Comparison of ENCODE assay signal across 21 cellular contexts in the genomic region with DNA sequence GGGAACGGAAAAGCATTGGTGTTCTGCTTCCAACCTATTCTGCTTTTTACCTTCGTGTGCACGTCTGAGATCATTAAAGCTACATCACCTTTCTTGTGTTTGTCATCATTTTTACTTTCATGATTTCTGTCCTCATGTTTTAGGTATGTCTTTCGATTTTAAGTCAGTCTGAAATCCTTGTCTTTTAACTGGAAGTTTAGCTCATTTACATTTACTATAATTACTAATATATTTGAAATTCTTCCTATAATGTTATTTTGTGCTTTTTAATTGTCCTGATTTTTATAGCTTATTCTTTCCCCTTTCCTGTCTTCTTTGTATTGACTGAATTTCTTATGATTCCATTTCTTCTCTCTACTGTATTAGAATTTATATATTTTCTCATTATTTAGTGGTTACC. TPM values are rescaled to one million over a fixed set of nuclear protein-coding genes. Genes with fewer than 3 reads are reported as not detected.
DNase-seq lines count a peak whose midpoint lies in the region; ATAC-seq, FAIRE-seq and TF ChIP-seq lines count a peak whose summit lies in the region.
"Had no signal": no experiment of that assay in that cellular context is flagged by ENCODE, and none has a peak within 500 bp of the region (broad histone marks: within the 10 kb centered on the region; RNA-seq: fewer than 3 reads in every experiment).

No MANE protein-coding gene starts in this region.

- FAIRE-seq in H54 (lab: Jason Lieb, UNC) = no peak
- FAIRE-seq: GM12892, H1 had no signal

- peak overlapping the region; percentile 73 for H3K27ac ChIP-seq in angular gyrus (ENCODE audit: low read depth, low read length)
- H3K27ac ChIP-seq in cingulate gyrus (ENCODE audit: low read depth, low read length) = peak overlapping the region; percentile 57
- H3K27ac ChIP-seq in temporal lobe (ENCODE audit: low read depth, low read length) = peak overlapping the region; percentile 90
- H3K27ac ChIP-seq: GM23248 had no signal

- intact Hi-C loops in left colon (cut with DNase I, micrococcal nuclease) = no loop called here

- no peak for ATAC-seq in left colon

- DNase-seq in H54 (ENCODE audit: insufficient read length, low spot score) (no peak), T1000 (lab: John Stamatoyannopoulos, UW) (no peak), left colon (no peak)
- DNase-seq: C1 segment of cervical spinal cord; Calu3; CD4-positive, alpha-beta memory T cell; COR-L47; DMS53; DMS79 treated with DMSO at 0.1 percent for 48 hours; GF-D8; GM23248; HCEC 1CT; HFFc6 had no signal

- TF ChIP-seq POLR2A in H54 (IDR thresholded peaks at IDR 0.05; ENCODE audit: low read depth, low read length) = no peak

RNA-seq across cellular contexts. Expression of a gene that starts 19.2 kb away (rescaled TPM):
- total RNA-seq in temporal lobe (0.98 TPM), left colon (not detected)
- total RNA-seq: A172; Calu3; CD4-positive, alpha-beta memory T cell; Daoy; G401; GM23248; H1; HFFc6 had no signal

RNA-seq across cellular contexts. Expression of a gene that starts 22.0 kb away (rescaled TPM):
- total RNA-seq in temporal lobe (6.1 TPM), left colon (10 to 100 TPM; 32.7 to 35.6 TPM)

RNA-seq across cellular contexts. Expression of a gene that starts 35.3 kb away (rescaled TPM):
- total RNA-seq in temporal lobe (67.4 TPM), left colon (1 to 10 TPM in 1 of 2 donors, under 1 TPM in 1; 0.89 to 1.2 TPM)
- total RNA-seq: Calu3; CD4-positive, alpha-beta memory T cell; GM23248 had no signal

RNA-seq across cellular contexts. Expression of a gene that starts 56.3 kb away (rescaled TPM):
- total RNA-seq in temporal lobe (0.98 TPM), left colon (1 to 10 TPM; 1.5 to 3.1 TPM)
- total RNA-seq: GM23248 had no signal

RNA-seq across cellular contexts. Expression of a gene that starts 56.6 kb away (rescaled TPM):
- total RNA-seq in temporal lobe (56.3 TPM), left colon (100 to 1,000 TPM; 125 to 132 TPM)

Comparison
In these comparisons a context has a peak if more than half of its experiments do, and no peak if none do; other contexts are left out.
1. RNA of a gene that starts 35.3 kb away (total RNA-seq): 67.4 TPM in temporal lobe (single experiment); 0.89 to 1.2 TPM in left colon; every median in the first group is over 10 times any median in the second.
2. Peak in every context shown above with its lines, with median percentiles within 50 percentile points of each other: H3K27ac ChIP-seq.